ENCODE assay signal across 19 cellular contexts in the genomic region with DNA sequence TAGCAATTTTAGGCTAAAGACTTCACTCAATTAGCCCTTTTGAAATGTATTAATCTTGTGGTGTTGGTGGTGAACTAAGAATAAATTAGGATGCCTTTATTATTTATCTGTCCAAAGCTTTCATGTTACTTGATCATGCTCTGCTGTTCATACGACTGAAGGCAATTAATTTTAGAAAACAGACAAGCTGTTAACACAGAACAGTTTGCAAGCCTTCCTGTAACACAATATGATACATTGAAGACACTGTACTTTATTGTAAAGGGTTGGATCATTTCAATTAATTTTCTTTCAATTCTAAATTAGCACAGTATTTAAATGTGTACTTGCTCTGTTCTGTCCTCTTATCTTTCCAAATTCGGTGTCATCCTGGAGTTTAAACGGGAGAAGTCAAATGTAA.
"Had no signal": no experiment of that assay in that cellular context is flagged by ENCODE, and none has a peak within 500 bp of the region (broad histone marks: within the 10 kb centered on the region; RNA-seq: fewer than 3 reads in every experiment).

No MANE protein-coding gene starts in this region.

- H3K27ac ChIP-seq: ascending aorta, cardiac muscle cell, epithelial cell of prostate, gastroesophageal sphincter, prostate gland, right lobe of liver, thyroid gland had no signal

- H3K4me3 Mint-ChIP-seq: activated naive CD4-positive, alpha-beta T cell treated with anti-CD3 and anti-CD28 coated beads for 36 hours; activated naive CD8-positive, alpha-beta T cell treated with anti-CD3 and anti-CD28 coated beads, Interleukin-2, amount 50 U/mL, for 24 hours; nephron; stimulated activated effector memory CD8-positive, alpha-beta T cell treated with anti-CD3 and anti-CD28 coated beads, Interleukin-12 subunit alpha, Interleukin-12 subunit beta, amount 100 ng/mL, for 72 hours had no signal

- H3K9me3 ChIP-seq: ascending aorta, gastroesophageal sphincter, prostate gland, right lobe of liver, thyroid gland had no signal

- FAIRE-seq: urothelium cell line had no signal

- H3K4me1 ChIP-seq: ascending aorta, gastroesophageal sphincter, prostate gland, right lobe of liver, thyroid gland had no signal

- DNase-seq: activated CD4-positive, alpha-beta T cell treated with anti-CD3 and anti-CD28 coated beads, Interleukin-2, amount 50 U/mL, for 48 hours; activated CD4-positive, CD25-positive, alpha-beta regulatory T cell treated with anti-CD3 and anti-CD28 coated beads, Interleukin-2, amount 50 U/mL, for 72 hours; activated naive CD4-positive, alpha-beta T cell treated with anti-CD3 and anti-CD28 coated beads for 36 hours; activated naive CD8-positive, alpha-beta T cell treated with anti-CD3 and anti-CD28 coated beads, Interleukin-2, amount 50 U/mL, for 24 hours; mesendoderm; occipital lobe; right lobe of liver; stimulated activated CD4-positive, alpha-beta T cell treated with anti-CD3 and anti-CD28 coated beads, Interleukin-12 subunit alpha, Interleukin-12 subunit beta, amount 100 ng/mL, for 4 hours; stimulated activated CD4-positive, alpha-beta T cell treated with anti-CD3 and anti-CD28 coated beads, Interleukin-2, amount 100 ng/mL, for 24 hours; thyroid gland had no signal

- H3K4me3 ChIP-seq: ascending aorta, cardiac muscle cell, gastroesophageal sphincter, prostate gland, right lobe of liver, thyroid gland had no signal

- ATAC-seq: activated naive CD8-positive, alpha-beta T cell treated with anti-CD3 and anti-CD28 coated beads, Interleukin-2, amount 50 U/mL, for 24 hours; gastroesophageal sphincter; right lobe of liver; stimulated activated effector memory CD8-positive, alpha-beta T cell treated with anti-CD3 and anti-CD28 coated beads, Interleukin-12 subunit alpha, Interleukin-12 subunit beta, amount 100 ng/mL, for 72 hours had no signal

- H3K4me1 Mint-ChIP-seq: activated naive CD8-positive, alpha-beta T cell treated with anti-CD3 and anti-CD28 coated beads, Interleukin-2, amount 50 U/mL, for 24 hours; stimulated activated effector memory CD8-positive, alpha-beta T cell treated with anti-CD3 and anti-CD28 coated beads, Interleukin-12 subunit alpha, Interleukin-12 subunit beta, amount 100 ng/mL, for 72 hours had no signal

- H3K27me3 ChIP-seq: ascending aorta, cardiac muscle cell, gastroesophageal sphincter, right lobe of liver, thyroid gland had no signal

- H3K27ac Mint-ChIP-seq: activated naive CD4-positive, alpha-beta T cell treated with anti-CD3 and anti-CD28 coated beads for 36 hours; activated naive CD8-positive, alpha-beta T cell treated with anti-CD3 and anti-CD28 coated beads, Interleukin-2, amount 50 U/mL, for 24 hours; activated T-helper 2 cell treated with anti-CD3 and anti-CD28 coated beads, Interferon-gamma antibody, Interleukin-2, Interleukin-4, amounts not matched to agents 10 μg/mL and 5 μg/mL and 100 μg/mL, durations not matched to agents 14 hours and 24 hours and 36 hours; nephron; stimulated activated effector memory CD8-positive, alpha-beta T cell treated with anti-CD3 and anti-CD28 coated beads, Interleukin-12 subunit alpha, Interleukin-12 subunit beta, amount 100 ng/mL, for 72 hours had no signal

- H3K36me3 ChIP-seq: ascending aorta, cardiac muscle cell, gastroesophageal sphincter, prostate gland, right lobe of liver, thyroid gland had no signal

- H3K36me3 Mint-ChIP-seq: stimulated activated effector memory CD8-positive, alpha-beta T cell treated with anti-CD3 and anti-CD28 coated beads, Interleukin-12 subunit alpha, Interleukin-12 subunit beta, amount 100 ng/mL, for 72 hours had no signal

- H3K27me3 Mint-ChIP-seq: activated naive CD8-positive, alpha-beta T cell treated with anti-CD3 and anti-CD28 coated beads, Interleukin-2, amount 50 U/mL, for 24 hours had no signal
